6 cellular contexts compared by ENCODE assay signal in the genomic region with DNA sequence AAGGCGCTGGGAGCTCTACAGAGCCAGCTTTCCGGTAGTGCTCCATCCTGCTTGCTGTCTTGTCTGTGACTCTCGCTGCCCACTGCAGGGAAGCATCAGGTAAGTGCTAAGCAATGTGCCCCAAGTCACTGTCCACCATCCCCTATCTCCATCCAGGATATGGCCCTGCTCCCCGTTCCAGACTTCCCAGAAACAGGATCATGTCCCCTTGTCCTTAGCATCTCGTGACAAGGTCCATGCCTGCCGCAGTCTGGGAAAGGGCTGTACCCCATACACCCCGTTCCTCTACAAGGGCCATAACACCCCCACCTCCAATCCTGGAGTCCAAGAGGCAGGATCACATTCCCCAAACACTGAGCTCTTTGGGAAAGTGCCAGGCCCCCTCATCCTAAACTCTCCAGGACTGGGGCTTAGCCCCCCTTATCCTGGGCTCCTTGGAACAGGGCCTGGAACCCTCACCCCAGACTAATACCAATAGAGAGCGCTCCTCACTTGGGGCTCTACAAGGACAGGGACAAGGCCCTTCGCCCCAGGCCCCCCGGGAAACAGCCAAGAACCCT. TPM values are rescaled to one million over a fixed set of nuclear protein-coding genes. Genes with fewer than 3 reads are reported as not detected.
DNase-seq lines count a peak whose midpoint lies in the region.

No MANE protein-coding gene starts in this region.

- no peaks in the 10 kb centered on the region for H3K9me3 ChIP-seq in trophoblast cell (ENCODE audit: insufficient read depth, low read depth, low read length)

- peak overlapping the region; percentile 81 for H2AFZ ChIP-seq in trophoblast cell (ENCODE audit: insufficient read depth, low read length, poor library complexity)

- H3K9ac ChIP-seq in trophoblast cell (ENCODE audit: low read length), result peak overlapping the region; percentile 70

- no peaks in the 10 kb centered on the region for H3K9me3 Mint-ChIP-seq in activated naive CD4-positive, alpha-beta T cell treated with anti-CD3 and anti-CD28 coated beads, Interleukin-2, amount 10 ng/mL, durations not matched to agents 7 days and 5 days

- H3K14ac ChIP-seq in trophoblast cell (ENCODE audit: low read length), result peak overlapping the region; percentile 66

- CTCF ChIA-PET in activated naive CD4-positive, alpha-beta T cell treated with anti-CD3 and anti-CD28 coated beads, Interleukin-2, amount 10 ng/mL, durations not matched to agents 7 days and 5 days (lab: Charles Lee), result interaction anchor here (1.0 to 8.5 kb wide), 5 partner anchors 12 to 153 kb away, joined by 3 to 130 read pairs (median 4); a partner anchor contains a TSS

- H3K23ac ChIP-seq in trophoblast cell (ENCODE audit: low read length), result no peak overlapping the region

- peak overlapping the region; percentile 67 for H4K12ac ChIP-seq in trophoblast cell (ENCODE audit: low read depth, low read length)

- peak overlapping the region; percentile 12 for H3K4ac ChIP-seq in trophoblast cell (ENCODE audit: low read depth, low read length)

- H2BK120ac ChIP-seq in trophoblast cell (ENCODE audit: insufficient read depth, low read length, poor library complexity), result peak overlapping the region; percentile 50

- H3K27me3 ChIP-seq in trophoblast cell (ENCODE audit: insufficient read depth, low read length), result no peaks in the 10 kb centered on the region

- peak overlapping the region; percentile 8 for H2AK5ac ChIP-seq in trophoblast cell (ENCODE audit: low read length)

- H3K79me1 ChIP-seq in trophoblast cell (ENCODE audit: low read length), result peaks cover 8% of the 10 kb centered on the region

- H3K36me3 Mint-ChIP-seq in activated naive CD4-positive, alpha-beta T cell treated with anti-CD3 and anti-CD28 coated beads, Interleukin-2, amount 10 ng/mL, durations not matched to agents 7 days and 5 days, result peaks cover 22% of the 10 kb centered on the region

- H3K4me1 Mint-ChIP-seq in activated naive CD4-positive, alpha-beta T cell treated with anti-CD3 and anti-CD28 coated beads, Interleukin-2, amount 10 ng/mL, durations not matched to agents 7 days and 5 days, result peaks cover 26% of the 10 kb centered on the region

- H3K27ac ChIP-seq in cingulate gyrus (ENCODE audit: low read depth, low read length) (peak overlapping the region; percentile 88), trophoblast cell (ENCODE audit: low read depth, low read length) (no peak overlapping the region)

- H3K4me1 ChIP-seq in trophoblast cell (ENCODE audit: control insufficient read depth in 1 of 2, insufficient read depth in 2 of 2, low read length in 2 of 2), result peaks cover 6 to 10% of the 10 kb centered on the region in 2 experiments

- peak overlapping the region; percentile 89 for H3K27ac Mint-ChIP-seq in activated naive CD4-positive, alpha-beta T cell treated with anti-CD3 and anti-CD28 coated beads, Interleukin-2, amount 10 ng/mL, durations not matched to agents 7 days and 5 days

- no CpG with 5 or more reads among the region's 10 CpGs for WGBS in trophoblast cell (ENCODE audit: extremely low coverage, insufficient coverage, insufficient read length)

- peaks cover 2% of the 10 kb centered on the region in 2 experiments for H3K36me3 ChIP-seq in trophoblast cell (ENCODE audit: control insufficient read depth in 1 of 2, insufficient read depth in 2 of 2, low read length in 2 of 2)

- peak overlapping the region; percentile 72 for H4K8ac ChIP-seq in trophoblast cell (ENCODE audit: low read depth, low read length)

- H3K4me3 Mint-ChIP-seq in activated naive CD4-positive, alpha-beta T cell treated with anti-CD3 and anti-CD28 coated beads, Interleukin-2, amount 10 ng/mL, durations not matched to agents 7 days and 5 days, result peak overlapping the region; percentile 91

- H3K4me3 ChIP-seq in trophoblast cell (ENCODE audit: low read depth, low read length), result peak overlapping the region; percentile 83

- H2BK12ac ChIP-seq in trophoblast cell (ENCODE audit: low read length), result no peak overlapping the region

- peaks cover 8% of the 10 kb centered on the region for H3K79me2 ChIP-seq in trophoblast cell (ENCODE audit: control insufficient read depth, insufficient read depth, low read length, poor library complexity)

- no peak overlapping the region for H2BK5ac ChIP-seq in trophoblast cell (ENCODE audit: low read depth, low read length, poor library complexity)

- H3K27me3 Mint-ChIP-seq in activated naive CD4-positive, alpha-beta T cell treated with anti-CD3 and anti-CD28 coated beads, Interleukin-2, amount 10 ng/mL, durations not matched to agents 7 days and 5 days, result no peaks in the 10 kb centered on the region

- H4K91ac ChIP-seq in trophoblast cell (ENCODE audit: low read depth, low read length), result peak overlapping the region; percentile 65

- no peak for DNase-seq in activated naive CD4-positive, alpha-beta T cell treated with anti-CD3 and anti-CD28 coated beads, Interleukin-2, amount 10 ng/mL, durations not matched to agents 7 days and 5 days
- DNase-seq in activated naive CD4-positive, alpha-beta T cell treated with Interleukin-2 at 50 U/mL for 16 hours, result no peak
- DNase-seq in trophoblast cell (no peak), islet precursor cell (no peak), ecto neural progenitor cell (ENCODE audit: low spot score) (no peak)

- peak overlapping the region; percentile 64 for H3K18ac ChIP-seq in trophoblast cell (ENCODE audit: low read length)

- peak overlapping the region; percentile 67 for H3K4me2 ChIP-seq in trophoblast cell (ENCODE audit: low read length)

RNA-seq across cellular contexts. Expression of a gene that starts 0.6 kb away (rescaled TPM):
- polyA plus RNA-seq in trophoblast cell (2013), result 16.8 and 17.4 TPM in 2 replicates

RNA-seq across cellular contexts. Expression of a gene that starts 9.0 kb away (rescaled TPM):
- polyA plus RNA-seq in trophoblast cell (2013), result 43.3 and 44.9 TPM in 2 replicates

RNA-seq across cellular contexts. Expression of a gene that starts 17.5 kb away (rescaled TPM):
- 0.04 TPM in 1 of 2 replicates, not detected in the other for polyA plus RNA-seq in trophoblast cell (2013)

RNA-seq across cellular contexts. Expression of a gene that starts 21.8 kb away (rescaled TPM):
- polyA plus RNA-seq in trophoblast cell (2013), result 1.1 and 1.4 TPM in 2 replicates

RNA-seq across cellular contexts. Expression of a gene that starts 26.3 kb away (rescaled TPM):
- 31.0 and 33.6 TPM in 2 replicates for polyA plus RNA-seq in trophoblast cell (2013)
